ENCODE assay signal across 1 cellular context in the genomic region with DNA sequence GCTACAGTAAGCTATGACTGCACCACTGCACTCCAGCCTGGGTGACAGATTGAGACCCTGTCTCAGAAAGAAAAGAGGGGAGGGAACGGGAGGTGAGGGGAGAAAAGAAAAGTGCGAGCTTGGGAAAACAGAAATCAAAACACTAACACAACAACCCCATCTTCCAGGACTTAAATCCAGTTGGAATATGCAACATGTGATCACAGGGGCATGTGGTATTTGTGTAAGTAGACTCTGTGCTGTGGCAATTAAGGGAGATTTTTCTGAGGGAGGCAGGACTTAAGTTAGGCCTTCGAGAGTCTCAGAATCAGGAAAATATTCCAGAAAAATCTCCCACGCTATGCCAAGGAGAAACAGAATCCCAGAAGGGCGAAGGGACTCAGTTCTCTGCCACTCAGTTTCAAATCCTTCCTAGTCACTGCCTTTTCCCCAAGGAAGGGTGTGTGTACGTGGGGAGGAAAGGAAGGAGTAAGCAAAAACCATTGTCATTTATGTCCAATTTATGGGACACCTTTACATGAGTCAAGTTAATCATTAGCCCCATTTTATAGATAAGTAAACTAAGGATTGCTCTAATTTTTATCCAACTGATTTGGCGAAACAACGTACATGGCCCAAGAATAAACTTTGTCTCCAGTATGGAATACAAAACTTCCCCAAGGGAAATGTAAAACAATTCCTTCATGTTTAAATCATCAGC.
TF ChIP-seq lines count a peak whose summit lies in the region.

No MANE protein-coding gene starts in this region.

TF ChIP-seq in GM23338, 12 proteins besides CTCF, POLR2A, EP300 and RAD21:
- no peak for TF ChIP-seq JUNB (IDR thresholded peaks at IDR 0.05; ENCODE audit: unreplicated experiment)
- TF ChIP-seq, protein P1, sequence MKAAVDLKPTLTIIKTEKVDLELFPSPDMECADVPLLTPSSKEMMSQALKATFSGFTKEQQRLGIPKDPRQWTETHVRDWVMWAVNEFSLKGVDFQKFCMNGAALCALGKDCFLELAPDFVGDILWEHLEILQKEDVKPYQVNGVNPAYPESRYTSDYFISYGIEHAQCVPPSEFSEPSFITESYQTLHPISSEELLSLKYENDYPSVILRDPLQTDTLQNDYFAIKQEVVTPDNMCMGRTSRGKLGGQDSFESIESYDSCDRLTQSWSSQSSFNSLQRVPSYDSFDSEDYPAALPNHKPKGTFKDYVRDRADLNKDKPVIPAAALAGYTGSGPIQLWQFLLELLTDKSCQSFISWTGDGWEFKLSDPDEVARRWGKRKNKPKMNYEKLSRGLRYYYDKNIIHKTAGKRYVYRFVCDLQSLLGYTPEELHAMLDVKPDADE (IDR thresholded peaks at IDR 0.05): no peak
- TF ChIP-seq ZNF114 (CRISPR knock-in tag; IDR thresholded peaks at IDR 0.05): no peak
